Comparison of ENCODE assay signal across 8 cellular contexts in the genomic region with DNA sequence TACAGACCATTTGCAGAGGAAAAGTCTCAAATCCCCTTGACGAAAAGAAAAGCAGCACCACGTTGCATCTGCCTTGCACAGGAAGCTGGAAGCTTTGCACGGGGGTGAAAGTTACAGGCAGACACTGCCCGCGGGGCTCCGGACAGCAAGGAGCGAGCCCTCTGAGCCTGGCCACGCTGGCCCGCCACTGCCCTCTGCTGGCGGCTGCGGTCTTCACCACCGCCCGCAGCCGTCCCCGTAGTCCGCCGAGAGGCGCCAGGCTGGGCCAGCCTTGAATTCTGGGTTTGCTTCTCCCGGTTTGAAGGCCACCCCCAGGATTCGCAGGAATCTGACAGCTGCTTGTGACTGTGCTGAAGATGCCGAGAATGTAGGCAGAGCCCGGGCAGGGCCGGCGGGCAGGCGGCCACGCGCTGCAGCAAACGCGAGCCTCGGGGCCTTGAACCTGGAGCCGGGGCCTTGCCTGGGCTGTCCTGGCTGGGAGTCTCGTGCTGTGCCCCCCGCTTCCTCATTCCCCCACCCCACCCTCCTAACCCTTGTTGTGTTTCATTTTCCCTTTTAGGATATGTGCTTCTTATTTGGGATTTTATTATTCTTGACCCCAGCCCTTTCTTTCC. TPM values are rescaled to one million over a fixed set of nuclear protein-coding genes. Genes with fewer than 3 reads are reported as not detected.
A peak's percentile ranks its signal among the peaks of the same experiment; 100 is the strongest.
DNase-seq lines count a peak whose midpoint lies in the region; ATAC-seq and TF ChIP-seq lines count a peak whose summit lies in the region.

No MANE protein-coding gene starts in this region.

- H3K36me3 Mint-ChIP-seq in CD4-positive, CD25-positive, alpha-beta regulatory T cell: no peaks in the 10 kb centered on the region
- no peaks in the 10 kb centered on the region for H3K36me3 Mint-ChIP-seq in activated naive CD8-positive, alpha-beta T cell treated with anti-CD3 and anti-CD28 coated beads for 36 hours

- TF ChIP-seq CTCF in cardiac muscle cell (IDR thresholded peaks at IDR 0.05; ENCODE audit: low read depth, low read length) (peak; percentile 97), vagina (IDR thresholded peaks at IDR 0.05) (peak; percentile 81 to 97 (median 86))

- peak; percentile 9 to 46 (median 9) for DNase-seq in CD4-positive, CD25-positive, alpha-beta regulatory T cell
- DNase-seq in SK-N-DZ (ENCODE audit: low spot score): peak; percentile 42
- DNase-seq in activated naive CD8-positive, alpha-beta T cell treated with anti-CD3 and anti-CD28 coated beads for 36 hours: peak; percentile 70
- DNase-seq in cardiac muscle cell (ENCODE audit: low read depth in 1 of 2, low spot score in 1 of 2): peak; percentile 79 to 85
- DNase-seq in posterior cingulate gyrus: peak; percentile 58 to 98 (median 80)
- DNase-seq in vagina (ENCODE audit: extremely low spot score in 2 of 2): peak in 1 of 2 donors; percentile 80

- H3K27ac ChIP-seq in CD4-positive, CD25-positive, alpha-beta regulatory T cell (ENCODE audit: insufficient read depth, low read length, poor library complexity, severe bottlenecking): no peak overlapping the region
- H3K27ac ChIP-seq in cardiac muscle cell (no peak overlapping the region), vagina (no peak overlapping the region)

- ATAC-seq in CD4-positive, CD25-positive, alpha-beta regulatory T cell (ENCODE audit: low read depth in 2 of 2): peak; percentile 46 to 74
- ATAC-seq in GM19438 (IDR thresholded peaks at IDR 0.05; ENCODE audit: low read depth, unreplicated experiment) (peak; percentile 65), HG03469 (IDR thresholded peaks at IDR 0.05; ENCODE audit: unreplicated experiment) (peak; percentile 85)

- H3K4me1 Mint-ChIP-seq in CD4-positive, CD25-positive, alpha-beta regulatory T cell: peaks cover 0 to 5% (median 0%) of the 10 kb centered on the region in 4 donors
- peaks cover 2% of the 10 kb centered on the region for H3K4me1 Mint-ChIP-seq in activated naive CD8-positive, alpha-beta T cell treated with anti-CD3 and anti-CD28 coated beads for 36 hours

- H3K9me3 ChIP-seq in CD4-positive, CD25-positive, alpha-beta regulatory T cell (ENCODE audit: control insufficient read depth in 2 of 2, low read length in 2 of 2): no peaks in the 10 kb centered on the region
- H3K9me3 ChIP-seq in cardiac muscle cell (ENCODE audit: low read depth) (no peaks in the 10 kb centered on the region), vagina (no peaks in the 10 kb centered on the region)

- peaks cover 0 to 5% (median 0%) of the 10 kb centered on the region in 7 donors for H3K9me3 Mint-ChIP-seq in CD4-positive, CD25-positive, alpha-beta regulatory T cell
- H3K9me3 Mint-ChIP-seq in activated naive CD8-positive, alpha-beta T cell treated with anti-CD3 and anti-CD28 coated beads for 36 hours: no peaks in the 10 kb centered on the region

- no peak for TF ChIP-seq POLR2A in vagina (IDR thresholded peaks at IDR 0.05)

- H3K27me3 Mint-ChIP-seq in CD4-positive, CD25-positive, alpha-beta regulatory T cell: peaks cover 43% of the 10 kb centered on the region
- H3K27me3 Mint-ChIP-seq in activated naive CD8-positive, alpha-beta T cell treated with anti-CD3 and anti-CD28 coated beads for 36 hours: peaks cover 78% of the 10 kb centered on the region

- H3K27ac Mint-ChIP-seq in CD4-positive, CD25-positive, alpha-beta regulatory T cell: no peak overlapping the region
- H3K27ac Mint-ChIP-seq in activated naive CD8-positive, alpha-beta T cell treated with anti-CD3 and anti-CD28 coated beads for 36 hours: no peak overlapping the region

- no peak overlapping the region for H3K4me3 Mint-ChIP-seq in CD4-positive, CD25-positive, alpha-beta regulatory T cell
- H3K4me3 Mint-ChIP-seq in activated naive CD8-positive, alpha-beta T cell treated with anti-CD3 and anti-CD28 coated beads for 36 hours: no peak overlapping the region

- H3K27me3 ChIP-seq in CD4-positive, CD25-positive, alpha-beta regulatory T cell (ENCODE audit: control insufficient read depth, insufficient read depth, low read length): peaks cover 7% of the 10 kb centered on the region
- H3K27me3 ChIP-seq in cardiac muscle cell (peaks cover 6% of the 10 kb centered on the region), vagina (no peaks in the 10 kb centered on the region)

- no peaks in the 10 kb centered on the region for H3K36me3 ChIP-seq in CD4-positive, CD25-positive, alpha-beta regulatory T cell (ENCODE audit: control insufficient read depth, insufficient read depth, low read length)
- H3K36me3 ChIP-seq in cardiac muscle cell: no peaks in the 10 kb centered on the region
- H3K36me3 ChIP-seq in vagina: no peaks in the 10 kb centered on the region

- intact Hi-C loops in posterior cingulate gyrus (cut with DNase I): loop anchor here (1.0 to 2.0 kb wide), 2 partner anchors 82 to 328 kb away; no protein-coding TSS in a partner anchor
- intact Hi-C loops in vagina (cut with DNase I): loop anchor here (5.0 kb wide), 1 partner anchor 326 kb away; no protein-coding TSS in a partner anchor

- H3K4me1 ChIP-seq in CD4-positive, CD25-positive, alpha-beta regulatory T cell (ENCODE audit: control insufficient read depth, insufficient read depth, low read length, poor library complexity, severe bottlenecking): peaks cover 6% of the 10 kb centered on the region
- H3K4me1 ChIP-seq in cardiac muscle cell (ENCODE audit: low read depth) (no peaks in the 10 kb centered on the region), vagina (peaks cover 5% of the 10 kb centered on the region)

- no peak overlapping the region for H3K4me3 ChIP-seq in CD4-positive, CD25-positive, alpha-beta regulatory T cell (ENCODE audit: low read depth, low read length)
- H3K4me3 ChIP-seq in cardiac muscle cell (no peak overlapping the region), vagina (no peak overlapping the region)

RNA-seq across cellular contexts. Expression of a gene that starts 49.2 kb away (rescaled TPM):
- total RNA-seq in CD4-positive, CD25-positive, alpha-beta regulatory T cell: not detected
- not detected for polyA plus RNA-seq in CD4-positive, CD25-positive, alpha-beta regulatory T cell
- not detected in 2 replicates for polyA plus RNA-seq in SK-N-DZ (2014; cell fraction: cytosol; rRNA removed)
- polyA plus RNA-seq in SK-N-DZ (2014; cell fraction: nucleus; rRNA removed): not detected in 2 replicates
- total RNA-seq in activated naive CD8-positive, alpha-beta T cell treated with anti-CD3 and anti-CD28 coated beads for 36 hours: under 1 TPM; 0.26 to 0.45 TPM
- total RNA-seq in cardiac muscle cell (not detected in 2 replicates), vagina (0.98 TPM)
- not detected in 2 replicates for polyA plus RNA-seq in cardiac muscle cell
